Comparison of ENCODE assay signal across 8 cellular contexts in the genomic region with DNA sequence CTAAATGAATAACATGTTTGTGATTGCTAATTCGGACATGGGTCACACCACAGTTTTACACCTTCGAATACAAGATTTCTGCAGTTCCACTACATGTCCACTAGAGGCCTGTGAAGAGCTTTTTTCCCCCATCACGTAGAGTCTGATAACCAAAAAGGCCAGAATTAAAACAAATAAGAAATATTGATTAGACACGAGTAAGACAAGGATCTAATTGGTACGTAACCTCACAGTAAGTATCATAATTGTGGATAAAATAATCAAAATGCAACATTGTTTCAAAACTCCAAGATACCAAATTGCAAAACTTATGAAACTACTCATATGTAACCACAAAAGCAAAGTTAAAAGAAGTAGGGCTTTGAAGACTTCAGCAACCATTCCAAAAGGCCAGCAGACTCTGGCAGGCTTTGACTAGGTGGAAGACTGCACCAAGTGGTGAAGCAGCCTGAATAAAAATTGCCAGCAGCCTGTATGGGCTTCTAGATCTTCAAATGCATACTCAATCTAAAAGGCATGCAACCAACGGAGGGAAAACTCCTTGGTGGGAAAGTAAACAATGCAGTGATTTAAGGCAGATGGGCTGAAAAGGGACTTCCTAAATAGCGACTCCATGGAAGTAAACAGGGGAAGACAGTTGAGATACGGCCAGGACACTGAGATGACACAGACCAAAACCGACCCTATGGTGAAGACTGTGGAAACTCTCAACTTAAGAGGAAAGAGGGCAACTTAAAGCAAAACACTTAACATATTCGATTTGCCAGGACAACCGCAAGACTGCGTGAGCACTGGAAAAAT. TPM values are rescaled to one million over a fixed set of nuclear protein-coding genes. Genes with fewer than 3 reads are reported as not detected.
A peak's percentile ranks its signal among the peaks of the same experiment; 100 is the strongest.
DNase-seq lines count a peak whose midpoint lies in the region; ATAC-seq and TF ChIP-seq lines count a peak whose summit lies in the region.

No MANE protein-coding gene starts in this region.

- peak; percentile 55 for ATAC-seq in activated T-helper 17 cell treated with anti-CD3 and anti-CD28 coated beads, Interleukin-2, amount 50 U/mL, for 72 hours (replicated peaks)
- ATAC-seq in left cardiac atrium (peak; percentile 39 to 68), HG02884 (IDR thresholded peaks at IDR 0.05; ENCODE audit: unreplicated experiment) (no peak)

- no peak overlapping the region for H3K4me3 Mint-ChIP-seq in activated CD4-positive, alpha-beta T cell treated with anti-CD3 and anti-CD28 coated beads, Interleukin-2, amount 10 ng/mL, durations not matched to agents 24 days and 14 days
- H3K4me3 Mint-ChIP-seq in activated T-helper 17 cell treated with anti-CD3 and anti-CD28 coated beads, Interleukin-2, amount 50 U/mL, for 72 hours: no peak overlapping the region

- TF ChIP-seq CTCF in sigmoid colon (IDR thresholded peaks at IDR 0.05): peak; percentile 80 to 87 (median 82)

- TF ChIP-seq EP300 in sigmoid colon (IDR thresholded peaks at IDR 0.05): no peak

- H3K4me3 ChIP-seq in H7 (ENCODE audit: insufficient read depth, low read depth, low read length) (no peak overlapping the region), sigmoid colon (no peak overlapping the region)

- 41 to 47% methylated on average over 12 of the region's 12 CpGs for WGBS in sigmoid colon, 2 donors

- peaks cover 0 to 65% (median 54%) of the 10 kb centered on the region in 4 donors for H3K4me1 ChIP-seq in sigmoid colon

- H3K27me3 ChIP-seq in H7 (ENCODE audit: control insufficient read depth, insufficient read depth, low read length) (no peaks in the 10 kb centered on the region), sigmoid colon (no peaks in the 10 kb centered on the region)

- peak; percentile 67 for DNase-seq in activated CD4-positive, alpha-beta T cell treated with anti-CD3 and anti-CD28 coated beads, Interleukin-2, amount 10 ng/mL, durations not matched to agents 24 days and 14 days
- DNase-seq in activated CD4-positive, alpha-beta T cell treated with anti-CD3 and anti-CD28 coated beads, Interleukin-2, amount 50 U/mL, for 1 hour: no peak
- peak; percentile 33 for DNase-seq in H7
- DNase-seq in NCI-H1930 (lab: John Stamatoyannopoulos, UW): peak; percentile 12 to 41
- DNase-seq in left cardiac atrium: no peak
- no peak for DNase-seq in sigmoid colon

- TF ChIP-seq POLR2A in sigmoid colon (IDR thresholded peaks at IDR 0.05): no peak

- H3K4me1 Mint-ChIP-seq in activated CD4-positive, alpha-beta T cell treated with anti-CD3 and anti-CD28 coated beads, Interleukin-2, amount 10 ng/mL, durations not matched to agents 24 days and 14 days: peaks cover 8% of the 10 kb centered on the region
- no peaks in the 10 kb centered on the region for H3K4me1 Mint-ChIP-seq in activated T-helper 17 cell treated with anti-CD3 and anti-CD28 coated beads, Interleukin-2, amount 50 U/mL, for 72 hours

- no peaks in the 10 kb centered on the region for H3K36me3 Mint-ChIP-seq in activated CD4-positive, alpha-beta T cell treated with anti-CD3 and anti-CD28 coated beads, Interleukin-2, amount 10 ng/mL, durations not matched to agents 24 days and 14 days (ENCODE audit: low read depth)
- no peaks in the 10 kb centered on the region for H3K36me3 Mint-ChIP-seq in activated T-helper 17 cell treated with anti-CD3 and anti-CD28 coated beads, Interleukin-2, amount 50 U/mL, for 72 hours (ENCODE audit: low read depth)

- no peaks in the 10 kb centered on the region for H3K36me3 ChIP-seq in H7 (replicated peaks; ENCODE audit: control insufficient read depth, insufficient read depth, low read length)
- H3K36me3 ChIP-seq in sigmoid colon: peaks cover 0 to 3% (median 0%) of the 10 kb centered on the region in 4 donors

- H3K27ac ChIP-seq in sigmoid colon: peak overlapping the region; percentile 66 to 80 (median 71)

- peak overlapping the region; percentile 10 for H3K27ac Mint-ChIP-seq in activated CD4-positive, alpha-beta T cell treated with anti-CD3 and anti-CD28 coated beads, Interleukin-2, amount 10 ng/mL, durations not matched to agents 24 days and 14 days
- peak overlapping the region; percentile 49 for H3K27ac Mint-ChIP-seq in activated T-helper 17 cell treated with anti-CD3 and anti-CD28 coated beads, Interleukin-2, amount 50 U/mL, for 72 hours

- peaks cover 0 to 3% (median 0%) of the 10 kb centered on the region in 4 donors for H3K9me3 ChIP-seq in sigmoid colon

- intact Hi-C loops in activated CD4-positive, alpha-beta T cell treated with anti-CD3 and anti-CD28 coated beads, Interleukin-2, amount 10 ng/mL, durations not matched to agents 24 days and 14 days (cut with micrococcal nuclease): loop anchor here (1.0 to 5.0 kb wide), 4 partner anchors 313 to 1933 kb away; no protein-coding TSS in a partner anchor
- intact Hi-C loops in left cardiac atrium (cut with DNase I) (loop anchor here (10.0 kb wide), 2 partner anchors 56 to 316 kb away; partner anchors contain the start of gene STARD13 (in 1 of the 2)), sigmoid colon (cut with DNase I) (loop anchor here (5.0 to 10.0 kb wide), 4 partner anchors 123 to 496 kb away; no protein-coding TSS in a partner anchor)

- H3K9me3 Mint-ChIP-seq in activated CD4-positive, alpha-beta T cell treated with anti-CD3 and anti-CD28 coated beads, Interleukin-2, amount 10 ng/mL, durations not matched to agents 24 days and 14 days: peaks cover 12% of the 10 kb centered on the region
- peaks cover 10% of the 10 kb centered on the region for H3K9me3 Mint-ChIP-seq in activated T-helper 17 cell treated with anti-CD3 and anti-CD28 coated beads, Interleukin-2, amount 50 U/mL, for 72 hours

- H3K27me3 Mint-ChIP-seq in activated CD4-positive, alpha-beta T cell treated with anti-CD3 and anti-CD28 coated beads, Interleukin-2, amount 10 ng/mL, durations not matched to agents 24 days and 14 days: peaks cover 3% of the 10 kb centered on the region
- H3K27me3 Mint-ChIP-seq in activated T-helper 17 cell treated with anti-CD3 and anti-CD28 coated beads, Interleukin-2, amount 50 U/mL, for 72 hours: peaks cover 4% of the 10 kb centered on the region

RNA-seq across cellular contexts. Expression of gene STARD13, which starts 56.7 kb away (rescaled TPM):
- 7.7 and 8.2 TPM in 2 replicates for total RNA-seq in activated CD4-positive, alpha-beta T cell treated with anti-CD3 and anti-CD28 coated beads, Interleukin-2, amount 10 ng/mL, durations not matched to agents 24 days and 14 days
- 0.73 and 3.0 TPM in 2 replicates for total RNA-seq in H7 (2014; rRNA removed; shearing (Covaris generic))
- 1 to 10 TPM; 1.1 to 2.3 TPM for total RNA-seq in activated T-helper 17 cell treated with anti-CD3 and anti-CD28 coated beads, Interleukin-2, amount 50 U/mL, for 72 hours
- 10 to 100 TPM; 26.8 to 33.3 TPM for total RNA-seq in left cardiac atrium
- 100 to 1,000 TPM in 1 of 4 donors, 10 to 100 TPM in 3; 66.7 to 102 (median 81.8) TPM for total RNA-seq in sigmoid colon
- 10 to 100 TPM in 1 of 3 donors, 1 to 10 TPM in 2; 3.7 to 14.1 (median 6.0) TPM for polyA plus RNA-seq in sigmoid colon

Comparison
In these comparisons a context has a peak if more than half of its experiments do, and no peak if none do; other contexts are left out.
1. DNase-seq: peak in activated CD4-positive, alpha-beta T cell treated with anti-CD3 and anti-CD28 coated beads, Interleukin-2, amount 10 ng/mL, durations not matched to agents 24 days and 14 days (single experiment), H7 (single experiment) and NCI-H1930 (2 of 2); none in activated CD4-positive, alpha-beta T cell treated with anti-CD3 and anti-CD28 coated beads, Interleukin-2, amount 50 U/mL, for 1 hour (single experiment), left cardiac atrium (single experiment) and sigmoid colon (single experiment).